In the genomic region with DNA sequence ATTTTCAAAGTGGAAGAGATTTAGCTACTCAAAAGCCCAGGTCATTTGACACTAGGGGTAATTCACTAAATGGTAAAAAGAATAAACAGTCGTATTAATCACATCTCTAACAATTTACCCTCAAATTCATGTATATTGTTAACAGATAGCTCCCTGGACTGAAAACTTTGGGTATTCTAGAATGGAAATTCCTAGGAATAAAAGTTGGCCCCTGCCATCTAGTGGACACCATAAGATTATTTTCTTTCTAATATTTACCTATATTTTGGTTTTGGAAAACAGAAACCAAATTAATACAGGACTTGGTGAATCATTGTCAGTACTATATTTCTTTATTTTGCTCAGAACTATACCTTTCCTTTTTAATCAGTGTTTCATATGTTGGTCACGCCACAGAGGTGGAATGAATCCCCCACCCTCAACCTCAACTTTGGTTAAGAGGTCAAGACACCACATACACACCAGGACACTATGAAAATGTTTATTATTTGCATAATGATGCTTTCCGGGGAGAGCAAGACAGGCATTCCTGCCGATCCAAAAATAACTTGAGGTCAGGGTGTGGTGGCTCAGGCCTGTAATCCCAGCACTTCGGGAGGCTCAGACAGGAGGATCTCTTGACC, we compare ENCODE assay signal across 9 cellular contexts.
DNase-seq lines count a peak whose midpoint lies in the region; ATAC-seq and TF ChIP-seq lines count a peak whose summit lies in the region.
"Had no signal": no experiment of that assay in that cellular context is flagged by ENCODE, and none has a peak within 500 bp of the region (broad histone marks: within the 10 kb centered on the region; RNA-seq: fewer than 3 reads in every experiment).

No MANE protein-coding gene starts in this region.

- TF ChIP-seq POLR2A in spleen (IDR thresholded peaks at IDR 0.05): no peak

- H3K27me3 ChIP-seq in adipocyte (replicated peaks; ENCODE audit: control insufficient read depth, insufficient read depth, low read length) (no peaks in the 10 kb centered on the region), spleen (replicated peaks in 1 of 7) (no peaks in the 10 kb centered on the region), Karpas-422 (ENCODE audit: low read length) (no peaks in the 10 kb centered on the region)

- peak; percentile 78 for ATAC-seq in HG02870 (IDR thresholded peaks at IDR 0.05; ENCODE audit: unreplicated experiment)
- peak; percentile 72 for ATAC-seq in left lobe of liver

- no peaks in the 10 kb centered on the region for H3K36me3 ChIP-seq in adipocyte (ENCODE audit: control insufficient read depth, insufficient read depth, low read length, severe bottlenecking)
- no peaks in the 10 kb centered on the region for H3K36me3 ChIP-seq in spleen
- no peaks in the 10 kb centered on the region for H3K36me3 ChIP-seq in Karpas-422 (ENCODE audit: insufficient read depth, low read length)

- H3K27ac ChIP-seq in spleen (no peak overlapping the region), Karpas-422 (ENCODE audit: low read length) (no peak overlapping the region)

- no peak overlapping the region for H2AFZ ChIP-seq in Karpas-422 (ENCODE audit: low read length)

- no peak for TF ChIP-seq CTCF in spleen (IDR thresholded peaks at IDR 0.05 in 8 of 11, conservative IDR thresholded peaks at IDR 0.05 in 3 of 11)

- 45 to 66% (median 56%) methylated on average over 4 to 5 of the region's 5 CpGs for WGBS in spleen, 5 donors

- H3K79me2 ChIP-seq in Karpas-422 (ENCODE audit: low read length): no peaks in the 10 kb centered on the region

- no peak overlapping the region for H3K4me3 ChIP-seq in adipocyte (ENCODE audit: low read length)
- no peak overlapping the region for H3K4me3 ChIP-seq in spleen
- no peak overlapping the region for H3K4me3 ChIP-seq in Karpas-422 (ENCODE audit: low read length)

- no peaks in the 10 kb centered on the region for H3K9me2 ChIP-seq in Karpas-422 (replicated peaks; ENCODE audit: insufficient read depth, low read length)

- no peaks in the 10 kb centered on the region for H3K9me3 ChIP-seq in adipocyte (ENCODE audit: control insufficient read depth, low read length)
- no peaks in the 10 kb centered on the region for H3K9me3 ChIP-seq in spleen
- H3K9me3 ChIP-seq in Karpas-422 (ENCODE audit: low read length): no peaks in the 10 kb centered on the region

- DNase-seq in AG08395 (ENCODE audit: low spot score): peak; percentile 2
- DNase-seq in adipocyte (ENCODE audit: low read depth): peak; percentile 55
- DNase-seq in left lobe of liver (ENCODE audit: low spot score): no peak
- no peak for DNase-seq in T-helper 9 cell
- DNase-seq in spleen: no peak
- DNase-seq in Karpas-422: no peak
- DNase-seq in germinal center (ENCODE audit: low spot score): no peak
- DNase-seq: activated naive CD8-positive, alpha-beta T cell treated with anti-CD3 and anti-CD28 coated beads, Interleukin-2, amount 10 ng/mL, durations not matched to agents 7 days and 5 days had no signal

- intact Hi-C loops in spleen (cut with DNase I; ENCODE audit: low total_unique reads): no loop called here

- H4K20me1 ChIP-seq in Karpas-422 (ENCODE audit: insufficient read depth, low read depth, low read length): no peaks in the 10 kb centered on the region

- H3K4me2 ChIP-seq in Karpas-422 (ENCODE audit: low read depth, low read length, poor library complexity, severe bottlenecking): no peak overlapping the region

- H3K4me1 ChIP-seq in adipocyte (ENCODE audit: control insufficient read depth, insufficient read depth, low read length) (peaks cover 9% of the 10 kb centered on the region), spleen (no peaks in the 10 kb centered on the region), Karpas-422 (ENCODE audit: low read length) (no peaks in the 10 kb centered on the region)

- H3K9ac ChIP-seq in adipocyte (ENCODE audit: low read length) (peak overlapping the region; percentile 34), Karpas-422 (ENCODE audit: low read length) (no peak overlapping the region)

Comparison
In these comparisons a context has a peak if more than half of its experiments do, and no peak if none do; other contexts are left out.
1. DNase-seq: peak in AG08395 (single experiment) and adipocyte (single experiment); none in left lobe of liver (single experiment), T-helper 9 cell (single experiment), spleen (single experiment), Karpas-422 (single experiment) and germinal center (single experiment).